12 cellular contexts compared by ENCODE assay signal in the genomic region with DNA sequence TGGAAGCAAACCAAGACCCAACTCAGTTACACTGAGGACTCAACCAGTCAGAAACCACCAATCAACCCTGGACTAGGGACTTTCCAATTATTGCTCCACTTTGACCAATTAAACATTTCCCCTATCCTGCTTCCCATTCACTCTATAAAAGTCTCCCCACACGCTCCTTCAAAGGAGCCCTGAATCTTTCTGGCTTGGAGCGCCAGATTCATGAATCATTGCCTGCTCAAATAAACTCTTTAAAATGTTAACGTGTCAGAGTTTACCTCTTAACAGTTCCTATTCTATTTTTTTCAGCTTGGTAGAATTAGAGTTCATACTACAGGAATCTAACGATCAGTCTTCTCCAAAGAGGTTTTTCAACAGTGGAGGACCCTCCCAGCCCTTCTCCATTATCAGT. TPM values are rescaled to one million over a fixed set of nuclear protein-coding genes. Genes with fewer than 3 reads are reported as not detected.
DNase-seq lines count a peak whose midpoint lies in the region; ATAC-seq, FAIRE-seq and TF ChIP-seq lines count a peak whose summit lies in the region.
"Had no signal": no experiment of that assay in that cellular context is flagged by ENCODE, and none has a peak within 500 bp of the region (broad histone marks: within the 10 kb centered on the region; RNA-seq: fewer than 3 reads in every experiment).

No MANE protein-coding gene starts in this region.

- no peak for TF ChIP-seq POLR2A in GM12892 (IDR thresholded peaks at IDR 0.05; ENCODE audit: low read depth, low read length)

- H3K4me1 Mint-ChIP-seq in CD8-positive, alpha-beta memory T cell: no peaks in the 10 kb centered on the region

- H3K9me3 ChIP-seq in ascending aorta (no peaks in the 10 kb centered on the region), upper lobe of right lung (no peaks in the 10 kb centered on the region), right atrium auricular region (no peaks in the 10 kb centered on the region)
- no peaks in the 10 kb centered on the region for H3K9me3 ChIP-seq in CD8-positive, alpha-beta memory T cell (ENCODE audit: low read length)

- H3K27ac Mint-ChIP-seq in CD8-positive, alpha-beta memory T cell: no peak overlapping the region

- H3K36me3 Mint-ChIP-seq in CD8-positive, alpha-beta memory T cell: no peaks in the 10 kb centered on the region

- no peak for FAIRE-seq in GM12892 (lab: Jason Lieb, UNC)

- POLR2A ChIA-PET in CD8-positive, alpha-beta memory T cell (lab: Charles Lee): no interaction called here

- peak; percentile 20 for ATAC-seq in upper lobe of right lung

- no peak overlapping the region for H3K4me3 ChIP-seq in ascending aorta
- no peak overlapping the region for H3K4me3 ChIP-seq in kidney epithelial cell (ENCODE audit: low read depth, low read length)
- H3K4me3 ChIP-seq in upper lobe of right lung: no peak overlapping the region
- H3K4me3 ChIP-seq in CD8-positive, alpha-beta memory T cell (ENCODE audit: low read length): no peak overlapping the region
- H3K4me3 ChIP-seq in right atrium auricular region: no peak overlapping the region

- TF ChIP-seq CTCF in ascending aorta (IDR thresholded peaks at IDR 0.05): no peak
- no peak for TF ChIP-seq CTCF in kidney epithelial cell (IDR thresholded peaks at IDR 0.05; ENCODE audit: insufficient read depth, low read length, poor library complexity, severe bottlenecking)
- TF ChIP-seq CTCF in upper lobe of right lung (IDR thresholded peaks at IDR 0.05): no peak
- TF ChIP-seq CTCF in right atrium auricular region (IDR thresholded peaks at IDR 0.05): no peak

- H3K36me3 ChIP-seq in ascending aorta: no peaks in the 10 kb centered on the region
- H3K36me3 ChIP-seq in kidney epithelial cell (ENCODE audit: control insufficient read depth, insufficient read depth, low read length): no peaks in the 10 kb centered on the region
- no peaks in the 10 kb centered on the region for H3K36me3 ChIP-seq in upper lobe of right lung
- no peaks in the 10 kb centered on the region for H3K36me3 ChIP-seq in CD8-positive, alpha-beta memory T cell (ENCODE audit: insufficient read depth, low read length)
- H3K36me3 ChIP-seq in right atrium auricular region: no peaks in the 10 kb centered on the region

- CTCF ChIA-PET in CD8-positive, alpha-beta memory T cell (lab: Charles Lee): no interaction called here

- peaks cover 2 to 4% of the 10 kb centered on the region in 2 donors for H3K4me1 ChIP-seq in ascending aorta
- no peaks in the 10 kb centered on the region for H3K4me1 ChIP-seq in upper lobe of right lung
- no peaks in the 10 kb centered on the region for H3K4me1 ChIP-seq in CD8-positive, alpha-beta memory T cell (ENCODE audit: insufficient read depth, low read length)
- no peaks in the 10 kb centered on the region for H3K4me1 ChIP-seq in right atrium auricular region

- DNase-seq in H4 (ENCODE audit: low spot score) (peak; percentile 54), ascending aorta (ENCODE audit: low spot score in 2 of 2) (no peak), kidney epithelial cell (ENCODE audit: low read depth) (peak; percentile 49), upper lobe of right lung (no peak), right atrium auricular region (ENCODE audit: low spot score) (no peak), GM12892 (ENCODE audit: insufficient read length) (no peak)
- no peak for DNase-seq in CD8-positive, alpha-beta memory T cell
- DNase-seq: activated CD4-positive, alpha-beta T cell treated with anti-CD3 and anti-CD28 coated beads for 4 hours; KG1; stimulated activated CD4-positive, alpha-beta T cell treated with anti-CD3 and anti-CD28 coated beads, Interleukin-4, amount 100 ng/mL, for 1 hour had no signal

- H3K9me3 Mint-ChIP-seq in CD8-positive, alpha-beta memory T cell: no peaks in the 10 kb centered on the region

- no peak overlapping the region for H3K4me3 Mint-ChIP-seq in CD8-positive, alpha-beta memory T cell

- peaks cover 15 to 25% of the 10 kb centered on the region in 2 donors for H3K27me3 Mint-ChIP-seq in CD8-positive, alpha-beta memory T cell

- H3K27me3 ChIP-seq in ascending aorta: no peaks in the 10 kb centered on the region
- H3K27me3 ChIP-seq in kidney epithelial cell (ENCODE audit: control insufficient read depth, insufficient read depth, low read length): no peaks in the 10 kb centered on the region
- no peaks in the 10 kb centered on the region for H3K27me3 ChIP-seq in upper lobe of right lung
- H3K27me3 ChIP-seq in CD8-positive, alpha-beta memory T cell (ENCODE audit: insufficient read depth, low read length, poor library complexity, severe bottlenecking): peaks cover 4% of the 10 kb centered on the region
- H3K27me3 ChIP-seq in right atrium auricular region: no peaks in the 10 kb centered on the region

- intact Hi-C loops in ascending aorta (cut with DNase I): no loop called here
- intact Hi-C loops in upper lobe of right lung (cut with DNase I): no loop called here

- H3K27ac ChIP-seq in ascending aorta (peak overlapping the region; percentile 56 to 59), upper lobe of right lung (peak overlapping the region; percentile 47), right atrium auricular region (no peak overlapping the region)
- no peak overlapping the region for H3K27ac ChIP-seq in CD8-positive, alpha-beta memory T cell (ENCODE audit: low read depth, low read length)

RNA-seq across cellular contexts. Expression of a gene that starts 20.7 kb away (rescaled TPM):
- 0.45 and 0.70 TPM in 2 replicates for total RNA-seq in H4 (2014; rRNA removed; shearing (Covaris generic))
- not detected for total RNA-seq in ascending aorta
- 8.4 and 10.4 TPM in 2 replicates for total RNA-seq in kidney epithelial cell
- total RNA-seq in upper lobe of right lung: 5.8 TPM
- total RNA-seq in CD8-positive, alpha-beta memory T cell: not detected
- polyA plus RNA-seq in CD8-positive, alpha-beta memory T cell: not detected
- total RNA-seq in right atrium auricular region: 1 to 10 TPM in 1 of 2 donors, not detected in 1; 1.9 TPM
- polyA plus RNA-seq in GM12892 (2012; ENCODE audit: missing spikeins): 0.11 TPM

RNA-seq across cellular contexts. Expression of a gene that starts 28.2 kb away (rescaled TPM):
- not detected in 2 replicates for total RNA-seq in H4 (2014; rRNA removed; shearing (Covaris generic))
- not detected for total RNA-seq in ascending aorta
- not detected in 2 replicates for total RNA-seq in kidney epithelial cell
- total RNA-seq in upper lobe of right lung: not detected
- not detected for total RNA-seq in CD8-positive, alpha-beta memory T cell
- polyA plus RNA-seq in CD8-positive, alpha-beta memory T cell: not detected
- not detected for total RNA-seq in right atrium auricular region
- polyA plus RNA-seq in GM12892 (2012; ENCODE audit: missing spikeins): not detected
- total RNA-seq: G401, SK-MEL-5 had no signal

Comparison
In these comparisons a context has a peak if more than half of its experiments do, and no peak if none do; other contexts are left out.
1. DNase-seq: peak in H4 (single experiment) and kidney epithelial cell (single experiment); none in ascending aorta (0 of 2), upper lobe of right lung (single experiment), CD8-positive, alpha-beta memory T cell (0 of 5), right atrium auricular region (single experiment) and GM12892 (single experiment).
2. H3K27ac ChIP-seq: peak in ascending aorta (2 of 2) and upper lobe of right lung (single experiment); none in CD8-positive, alpha-beta memory T cell (single experiment) and right atrium auricular region (0 of 2).